In genomic region chr6:150312844-150313584, GRCh38 we compare ENCODE assay signal across 27 cellular contexts. TPM values are rescaled to one million over a fixed set of nuclear protein-coding genes. Genes with fewer than 3 reads are reported as not detected.
"Had no signal": no experiment of that assay in that cellular context is flagged by ENCODE, and none has a peak within 500 bp of the region (broad histone marks: within the 10 kb centered on the region; RNA-seq: fewer than 3 reads in every experiment).

No MANE protein-coding gene starts in this region.

- H3K36me3 Mint-ChIP-seq: activated CD4-positive, alpha-beta memory T cell treated with anti-CD3 and anti-CD28 coated beads for 36 hours; activated naive CD8-positive, alpha-beta T cell; IgD-negative memory B cell had no signal

- H3K4me3 Mint-ChIP-seq: activated CD4-positive, alpha-beta memory T cell treated with anti-CD3 and anti-CD28 coated beads for 36 hours; activated CD4-positive, alpha-beta T cell treated with anti-CD3 and anti-CD28 coated beads, Interleukin-2, amount 10 ng/mL, durations not matched to agents 7 days and 5 days; activated naive CD4-positive, alpha-beta T cell treated with anti-CD3 and anti-CD28 coated beads for 36 hours; activated naive CD8-positive, alpha-beta T cell; activated T-cell treated with anti-CD3 and anti-CD28 coated beads, Interleukin-2, amount 50 U/mL, for 4 hours; IgD-negative memory B cell; T-helper 17 cell; WTC11 had no signal

- H3K9ac ChIP-seq: KMS-11 had no signal

- H3K4me2 ChIP-seq: KMS-11 had no signal

- ATAC-seq: activated T-cell treated with anti-CD3 and anti-CD28 coated beads, Interleukin-2, amount 50 U/mL, for 4 hours; T-helper 17 cell; WTC11 had no signal

- DNase-seq: activated CD4-positive, alpha-beta memory T cell treated with anti-CD3 and anti-CD28 coated beads for 36 hours; activated CD4-positive, alpha-beta T cell treated with anti-CD3 and anti-CD28 coated beads, Interleukin-2, amount 10 ng/mL, durations not matched to agents 7 days and 5 days; activated CD4-positive, CD25-positive, alpha-beta regulatory T cell treated with anti-CD3 and anti-CD28 coated beads, Interleukin-2, amount 50 U/mL, for 72 hours; activated CD8-positive, alpha-beta memory T cell treated with anti-CD3 and anti-CD28 coated beads for 24 hours; activated effector memory CD4-positive, alpha-beta T cell treated with anti-CD3 and anti-CD28 coated beads, Interleukin-2, amount 50 U/mL, for 16 hours; activated naive CD4-positive, alpha-beta T cell treated with anti-CD3 and anti-CD28 coated beads for 36 hours; activated T-cell treated with anti-CD3 and anti-CD28 coated beads, Interleukin-2, amount 50 U/mL, for 4 hours; amygdala; brain microvascular endothelial cell; caudate nucleus; NCI-H1105 treated with DMSO at 0.1 percent for 48 hours; NCI-H1436 treated with DMSO at 0.1 percent for 48 hours; NCI-H187; NCI-H2081; NCI-H510A treated with DMSO at 0.1 percent for 48 hours; NCI-H69; OCI-M1; SHP77 treated with DMSO at 0.1 percent for 48 hours; T-helper 17 cell; T-helper 9 cell had no signal

- H3K27ac Mint-ChIP-seq: activated CD4-positive, alpha-beta memory T cell treated with anti-CD3 and anti-CD28 coated beads for 36 hours; activated CD4-positive, alpha-beta T cell treated with anti-CD3 and anti-CD28 coated beads, Interleukin-2, amount 10 ng/mL, durations not matched to agents 7 days and 5 days; activated naive CD4-positive, alpha-beta T cell treated with anti-CD3 and anti-CD28 coated beads for 36 hours; activated naive CD8-positive, alpha-beta T cell; IgD-negative memory B cell; T-helper 17 cell; WTC11 had no signal

- H3K27me3 ChIP-seq: brain microvascular endothelial cell had no signal

- FAIRE-seq: astrocyte, RCC 7860 had no signal

- H3K4me1 Mint-ChIP-seq: WTC11 had no signal

- H3K27ac ChIP-seq: brain microvascular endothelial cell, KMS-11 had no signal

- H3K36me3 ChIP-seq: brain microvascular endothelial cell had no signal

- H3K9me3 Mint-ChIP-seq: activated CD4-positive, alpha-beta memory T cell treated with anti-CD3 and anti-CD28 coated beads for 36 hours; activated CD4-positive, alpha-beta T cell treated with anti-CD3 and anti-CD28 coated beads, Interleukin-2, amount 10 ng/mL, durations not matched to agents 7 days and 5 days; activated naive CD4-positive, alpha-beta T cell treated with anti-CD3 and anti-CD28 coated beads for 36 hours; activated T-cell treated with anti-CD3 and anti-CD28 coated beads, Interleukin-2, amount 50 U/mL, for 4 hours; IgD-negative memory B cell had no signal

RNA-seq across cellular contexts. Expression of gene IYD, which starts 55.8 kb away (rescaled TPM):
- total RNA-seq: activated CD4-positive, alpha-beta memory T cell treated with anti-CD3 and anti-CD28 coated beads for 36 hours; activated CD4-positive, alpha-beta T cell treated with anti-CD3 and anti-CD28 coated beads, Interleukin-2, amount 10 ng/mL, durations not matched to agents 7 days and 5 days; activated naive CD4-positive, alpha-beta T cell treated with anti-CD3 and anti-CD28 coated beads for 36 hours; astrocyte; SK-MEL-5; T-helper 17 cell; WTC11 had no signal
- polyA plus RNA-seq: IgD-negative memory B cell had no signal
